17 cellular contexts compared by ENCODE assay signal in the genomic region with DNA sequence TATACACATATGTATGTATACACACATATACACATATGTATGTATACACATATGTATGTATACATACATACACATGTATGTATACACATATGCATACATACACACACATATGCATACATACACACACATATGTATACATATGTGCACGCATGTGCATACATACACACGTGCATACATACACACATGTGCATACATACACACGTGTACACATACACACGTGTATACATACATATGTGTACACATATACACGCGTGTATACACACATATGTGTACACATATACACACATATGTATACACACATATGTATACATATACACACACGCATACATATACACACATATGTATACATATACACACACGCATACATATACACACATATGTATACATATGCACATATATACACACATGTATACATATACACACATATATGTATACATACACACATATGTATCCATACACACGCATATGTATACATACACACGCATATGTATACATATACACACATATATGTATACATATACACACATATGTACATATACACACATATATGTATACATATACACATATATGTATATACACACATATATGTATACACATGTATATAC.
"Had no signal": no experiment of that assay in that cellular context is flagged by ENCODE, and none has a peak within 500 bp of the region (broad histone marks: within the 10 kb centered on the region; RNA-seq: fewer than 3 reads in every experiment).

No MANE protein-coding gene starts in this region.

- H3K4me1 Mint-ChIP-seq: activated B cell treated with CpG ODN at 0.5 μM for 24 hours; activated CD4-positive, alpha-beta T cell treated with anti-CD3 and anti-CD28 coated beads, Interleukin-2, amount 10 ng/mL, durations not matched to agents 24 days and 14 days; naive B cell had no signal

- H3K27me3 ChIP-seq: ascending aorta, hepatocyte, neutrophil, tibial nerve, vagina had no signal

- H3K9me3 Mint-ChIP-seq: activated B cell treated with CpG ODN at 0.5 μM for 24 hours; activated CD4-positive, alpha-beta T cell treated with anti-CD3 and anti-CD28 coated beads, Interleukin-2, amount 10 ng/mL, durations not matched to agents 24 days and 14 days; activated T-helper 1 cell treated with anti-CD3 and anti-CD28 coated beads, Interleukin-12 subunit alpha, Interleukin-12 subunit beta, Interleukin-2, Interleukin-4 antibody, amounts not matched to agents 30 ng/mL and 10 ng/mL and 1 ng/mL, durations not matched to agents 14 hours and 24 hours and 36 hours; naive B cell; stimulated activated naive B cell treated with anti-CD40 and anti-IgM and Interleukin-4, amounts not matched to agents 10 μg/mL and 1 μg/mL and 100 μg/mL, for 72 hours had no signal

- DNase-seq: activated B cell treated with CpG ODN at 0.5 μM for 24 hours; activated CD4-positive, alpha-beta T cell treated with anti-CD3 and anti-CD28 coated beads, Interleukin-2, amount 10 ng/mL, durations not matched to agents 24 days and 14 days; activated naive CD4-positive, alpha-beta T cell; islet precursor cell; mammary epithelial cell; naive B cell; retina; stimulated activated CD4-positive, alpha-beta T cell treated with anti-CD3 and anti-CD28 coated beads, Interleukin-4, amount 100 ng/mL, for 1 hour; stimulated activated naive B cell treated with anti-CD40 and anti-IgM and Interleukin-4, amounts not matched to agents 10 μg/mL and 1 μg/mL and 100 μg/mL, for 72 hours; T-helper 2 cell had no signal

- H3K27me3 Mint-ChIP-seq: activated B cell treated with CpG ODN at 0.5 μM for 24 hours; activated CD4-positive, alpha-beta T cell treated with anti-CD3 and anti-CD28 coated beads, Interleukin-2, amount 10 ng/mL, durations not matched to agents 24 days and 14 days; naive B cell; stimulated activated naive B cell treated with anti-CD40 and anti-IgM and Interleukin-4, amounts not matched to agents 10 μg/mL and 1 μg/mL and 100 μg/mL, for 72 hours had no signal

- H3K9me3 ChIP-seq: ascending aorta, neutrophil, tibial nerve, vagina had no signal

- H3K4me1 ChIP-seq: ascending aorta, tibial nerve, vagina had no signal

- H3K4me3 Mint-ChIP-seq: activated B cell treated with CpG ODN at 0.5 μM for 24 hours; activated CD4-positive, alpha-beta T cell treated with anti-CD3 and anti-CD28 coated beads, Interleukin-2, amount 10 ng/mL, durations not matched to agents 24 days and 14 days; activated T-helper 1 cell treated with anti-CD3 and anti-CD28 coated beads, Interleukin-12 subunit alpha, Interleukin-12 subunit beta, Interleukin-2, Interleukin-4 antibody, amounts not matched to agents 30 ng/mL and 10 ng/mL and 1 ng/mL, durations not matched to agents 14 hours and 24 hours and 36 hours; naive B cell; stimulated activated naive B cell treated with anti-CD40 and anti-IgM and Interleukin-4, amounts not matched to agents 10 μg/mL and 1 μg/mL and 100 μg/mL, for 72 hours had no signal

- H3K27ac ChIP-seq: ascending aorta, hepatocyte, tibial nerve, vagina had no signal

- H3K4me3 ChIP-seq: ascending aorta, hepatocyte, tibial nerve, vagina had no signal

- H3K27ac Mint-ChIP-seq: activated B cell treated with CpG ODN at 0.5 μM for 24 hours; activated CD4-positive, alpha-beta T cell treated with anti-CD3 and anti-CD28 coated beads, Interleukin-2, amount 10 ng/mL, durations not matched to agents 24 days and 14 days; activated T-helper 1 cell treated with anti-CD3 and anti-CD28 coated beads, Interleukin-12 subunit alpha, Interleukin-12 subunit beta, Interleukin-2, Interleukin-4 antibody, amounts not matched to agents 30 ng/mL and 10 ng/mL and 1 ng/mL, durations not matched to agents 14 hours and 24 hours and 36 hours; naive B cell; stimulated activated naive B cell treated with anti-CD40 and anti-IgM and Interleukin-4, amounts not matched to agents 10 μg/mL and 1 μg/mL and 100 μg/mL, for 72 hours had no signal

- H3K36me3 ChIP-seq: ascending aorta, tibial nerve, vagina had no signal

- H3K36me3 Mint-ChIP-seq: naive B cell had no signal

- ATAC-seq: left lobe of liver; stimulated activated naive B cell treated with anti-CD40 and anti-IgM and Interleukin-4, amounts not matched to agents 10 μg/mL and 1 μg/mL and 100 μg/mL, for 72 hours had no signal
